9 cellular contexts compared by ENCODE assay signal in genomic region chr3:127735767-127736693, GRCh38.
A peak's percentile ranks its signal among the peaks of the same experiment; 100 is the strongest.
DNase-seq lines count a peak whose midpoint lies in the region; ATAC-seq and TF ChIP-seq lines count a peak whose summit lies in the region.
"Had no signal": no experiment of that assay in that cellular context is flagged by ENCODE, and none has a peak within 500 bp of the region (broad histone marks: within the 10 kb centered on the region; RNA-seq: fewer than 3 reads in every experiment).

No MANE protein-coding gene starts in this region.

- no peaks in the 10 kb centered on the region for H3K4me1 Mint-ChIP-seq in Caco-2 (ENCODE audit: low read depth, unreplicated experiment)

- H3K27me3 Mint-ChIP-seq in Caco-2 (ENCODE audit: insufficient read depth, unreplicated experiment), result no peaks in the 10 kb centered on the region

- H3K9ac ChIP-seq in colonic mucosa (ENCODE audit: low read depth in 2 of 2, low read length in 2 of 2), result peak overlapping the region in 1 of 2 donors; percentile 12

- H3K4me1 ChIP-seq in colonic mucosa (peaks cover 21% of the 10 kb centered on the region), Caco-2 (no peaks in the 10 kb centered on the region; the same call in 1 of the 2 replicates)

- no peaks in the 10 kb centered on the region for H3K9me3 ChIP-seq in MG63
- no peaks in the 10 kb centered on the region for H3K9me3 ChIP-seq in colonic mucosa
- H3K9me3 ChIP-seq in Caco-2, result no peaks in the 10 kb centered on the region

- H3K36me3 ChIP-seq in MG63 (0 out of 2 replicates have a peak, but pooled peaks cover 3% of the 10 kb centered on the region), colonic mucosa (no peaks in the 10 kb centered on the region), Caco-2 (ENCODE audit: control insufficient read depth, insufficient read depth, low read length) (no peaks in the 10 kb centered on the region)

- H3K36me3 Mint-ChIP-seq in Caco-2 (ENCODE audit: insufficient read depth, unreplicated experiment), result no peaks in the 10 kb centered on the region

- DNase-seq in GM12865 (ENCODE audit: low read depth) (peak; percentile 89), MG63 (peak; percentile 44), colonic mucosa (peak; percentile 46), myocyte (ENCODE audit: low read depth) (peak; percentile 78), HuH-7.5 (ENCODE audit: low spot score) (no peak), Caco-2 (no peak), activated gamma-delta T cell treated with Interleukin-2 at 50 U/mL for 16 hours (no peak)

- peak; percentile 74 for ATAC-seq in GM21619 (IDR thresholded peaks at IDR 0.05; ENCODE audit: unreplicated experiment)
- ATAC-seq: Panc1 had no signal

- peak overlapping the region; percentile 89 for H3K4me3 ChIP-seq in GM12865 (ENCODE audit: low read depth, low read length)
- H3K4me3 ChIP-seq in MG63, result no peak overlapping the region
- no peak overlapping the region for H3K4me3 ChIP-seq in colonic mucosa
- H3K4me3 ChIP-seq in Caco-2 (ENCODE audit: low read depth, low read length), result no peak overlapping the region

- no TSS peak for BruUV-seq in Caco-2 (replicated peaks; lab: Mats Ljungman, UMichigan)

- H3K27ac Mint-ChIP-seq in Caco-2 (ENCODE audit: unreplicated experiment), result no peak overlapping the region

- CTCF ChIA-PET in Caco-2 (lab: Charles Lee), result no interaction called here

- peak overlapping the region; percentile 51 for H3K27ac ChIP-seq in colonic mucosa

- no peak overlapping the region for H3K4me3 Mint-ChIP-seq in Caco-2 (ENCODE audit: unreplicated experiment)

- no peaks in the 10 kb centered on the region for H3K9me3 Mint-ChIP-seq in Caco-2 (ENCODE audit: unreplicated experiment)

- H3K27me3 ChIP-seq in MG63, result no peaks in the 10 kb centered on the region
- no peaks in the 10 kb centered on the region for H3K27me3 ChIP-seq in colonic mucosa
- no peaks in the 10 kb centered on the region for H3K27me3 ChIP-seq in Caco-2 (replicated peaks; ENCODE audit: control insufficient read depth, insufficient read depth, low read length)

- POLR2A ChIA-PET in Caco-2 (lab: Charles Lee), result interaction anchor here (0.6 kb wide), 1 partner anchor 388 kb away, joined by 3 read pairs; no protein-coding TSS in a partner anchor

- intact Hi-C loops in colonic mucosa (cut with DNase I), result no loop called here
- intact Hi-C loops in Caco-2 (cut with micrococcal nuclease; ENCODE audit: unreplicated experiment), result no loop called here

- TF ChIP-seq CTCF in GM12865 (IDR thresholded peaks at IDR 0.05; ENCODE audit: insufficient read depth, low read depth, low read length, missing control alignments) (no peak), colonic mucosa (IDR thresholded peaks at IDR 0.05) (no peak), Caco-2 (IDR thresholded peaks at IDR 0.05; ENCODE audit: insufficient read depth in 1 of 2, low read depth in 1 of 2, low read length in 1 of 2, severe bottlenecking in 1 of 2, unreplicated experiment in 1 of 2) (no peak)

Comparison
In these comparisons a context has a peak if more than half of its experiments do, and no peak if none do; other contexts are left out.
1. DNase-seq: peak in GM12865 (single experiment), MG63 (single experiment), colonic mucosa (single experiment) and myocyte (single experiment); none in HuH-7.5 (single experiment), Caco-2 (0 of 2) and activated gamma-delta T cell treated with Interleukin-2 at 50 U/mL for 16 hours (single experiment).